21 cellular contexts compared by ENCODE assay signal in the genomic region with DNA sequence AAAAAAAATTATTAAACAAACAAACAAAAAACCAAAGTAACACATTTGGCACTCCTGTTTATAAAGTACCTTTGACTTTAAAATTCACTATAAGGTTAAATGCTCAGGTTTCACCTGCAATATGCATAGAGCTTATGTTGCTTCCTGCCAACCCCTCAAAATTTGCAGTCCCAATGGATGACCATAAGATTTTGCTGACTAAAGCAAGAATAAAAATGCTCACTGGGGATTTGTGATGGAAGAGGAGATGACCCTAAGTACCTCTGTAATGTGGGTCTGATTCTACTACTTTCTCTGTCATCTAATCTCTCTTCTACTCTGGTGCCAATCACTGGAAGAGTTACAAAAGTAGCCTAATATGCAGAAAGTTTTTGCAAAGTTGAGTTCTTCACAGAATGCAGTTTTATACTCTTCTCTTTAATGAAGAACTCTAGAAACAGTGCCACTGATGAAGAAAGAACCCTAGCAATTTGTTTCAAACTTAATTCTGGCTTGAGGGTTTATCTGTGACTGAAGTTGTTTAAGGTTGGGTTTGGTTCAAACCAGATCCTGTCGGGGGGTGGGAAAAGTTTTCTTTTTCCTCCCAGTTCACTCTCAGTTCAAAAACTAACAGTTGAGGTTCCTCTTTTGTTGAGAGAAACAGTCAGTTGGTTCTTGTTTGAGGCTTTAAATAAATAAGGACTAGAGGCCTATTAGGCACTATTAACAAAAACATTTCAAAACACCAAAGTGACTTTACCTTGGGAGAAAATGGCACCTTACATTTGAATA. TPM values are rescaled to one million over a fixed set of nuclear protein-coding genes. Genes with fewer than 3 reads are reported as not detected.
DNase-seq lines count a peak whose midpoint lies in the region; ATAC-seq and TF ChIP-seq lines count a peak whose summit lies in the region.
"Had no signal": no experiment of that assay in that cellular context is flagged by ENCODE, and none has a peak within 500 bp of the region (broad histone marks: within the 10 kb centered on the region; RNA-seq: fewer than 3 reads in every experiment).

No MANE protein-coding gene starts in this region.

- DNase-seq in SIG-M5 treated with dmso at 0.1 percent for 504 hours (lab: John Stamatoyannopoulos, UW; ENCODE audit: unreplicated experiment) (peak; percentile 62), SIG-M5 (lab: John Stamatoyannopoulos, UW) (no peak), NOMO-1 treated with DMSO at 0.1 percent for 48 hours (lab: John Stamatoyannopoulos, UW; ENCODE audit: unreplicated experiment) (peak; percentile 53), medulla oblongata (ENCODE audit: extremely low spot score) (peak; percentile 39), ovary (no peak), neural progenitor cell (ENCODE audit: low spot score) (no peak), mucosa of gallbladder (ENCODE audit: low spot score) (no peak)
- DNase-seq: activated CD4-positive, alpha-beta T cell treated with anti-CD3 and anti-CD28 coated beads, Interleukin-2, amount 50 U/mL, for 4 hours; activated naive CD4-positive, alpha-beta T cell treated with anti-CD3 and anti-CD28 coated beads for 36 hours; erythroblast; foreskin melanocyte; hypothalamus; islet precursor cell; NCI-H1417 treated with DMSO at 0.1 percent for 48 hours; PC-9; SHP77 treated with DMSO at 0.1 percent for 48 hours; sigmoid colon; WERI-Rb-1 had no signal

- H3K27me3 Mint-ChIP-seq in neural progenitor cell (ENCODE audit: insufficient read depth, low read depth): no peaks in the 10 kb centered on the region

- no peak for TF ChIP-seq POLR2A in ovary (IDR thresholded peaks at IDR 0.05)

- no peak overlapping the region for H3K4me2 ChIP-seq in neural progenitor cell
- H3K4me2 ChIP-seq: PC-9 had no signal

- no peaks in the 10 kb centered on the region for H3F3A ChIP-seq in neural progenitor cell (ENCODE audit: low read depth)

- no peak overlapping the region for H3K9ac ChIP-seq in neural progenitor cell

- no peak overlapping the region for H2AFZ ChIP-seq in neural progenitor cell (replicated peaks)
- H2AFZ ChIP-seq: PC-9 had no signal

- peaks cover 4% of the 10 kb centered on the region for H3K36me3 Mint-ChIP-seq in neural progenitor cell

- H3K27me3 ChIP-seq in ovary: no peaks in the 10 kb centered on the region
- H3K27me3 ChIP-seq in neural progenitor cell: no peaks in the 10 kb centered on the region
- H3K27me3 ChIP-seq: sigmoid colon, suprapubic skin had no signal

- H3K36me3 ChIP-seq in ovary: no peaks in the 10 kb centered on the region
- no peaks in the 10 kb centered on the region for H3K36me3 ChIP-seq in neural progenitor cell
- H3K36me3 ChIP-seq: WERI-Rb-1 had no signal

- H3K4me3 ChIP-seq in ovary: no peak overlapping the region
- H3K4me3 ChIP-seq in neural progenitor cell: no peak overlapping the region
- H3K4me3 ChIP-seq: lung, PC-9, sigmoid colon, suprapubic skin had no signal

- no peak for TF ChIP-seq EP300 in ovary (IDR thresholded peaks at IDR 0.05)

- no peaks in the 10 kb centered on the region for H3K9me3 Mint-ChIP-seq in neural progenitor cell
- H3K9me3 Mint-ChIP-seq: activated naive CD4-positive, alpha-beta T cell treated with anti-CD3 and anti-CD28 coated beads for 36 hours had no signal

- H3K27ac Mint-ChIP-seq in neural progenitor cell: no peak overlapping the region
- H3K27ac Mint-ChIP-seq: activated naive CD4-positive, alpha-beta T cell treated with anti-CD3 and anti-CD28 coated beads for 36 hours had no signal

- no peaks in the 10 kb centered on the region for H4K20me1 ChIP-seq in neural progenitor cell (ENCODE audit: low read depth)

- 45 to 68% (median 47%) methylated on average over 1 of the region's 1 CpG for WGBS in ovary, 3 donors

- no peaks in the 10 kb centered on the region for H3K4me1 Mint-ChIP-seq in neural progenitor cell

- H3K4me1 ChIP-seq in ovary (ENCODE audit: insufficient read depth): no peaks in the 10 kb centered on the region
- H3K4me1 ChIP-seq in neural progenitor cell: no peaks in the 10 kb centered on the region
- H3K4me1 ChIP-seq: suprapubic skin had no signal

- TF ChIP-seq CTCF in ovary (IDR thresholded peaks at IDR 0.05): no peak
- no peak for TF ChIP-seq CTCF in neural progenitor cell (IDR thresholded peaks at IDR 0.05)

- intact Hi-C loops in ovary (cut with DNase I): no loop called here

- H3K79me2 ChIP-seq in neural progenitor cell (ENCODE audit: low read depth): no peaks in the 10 kb centered on the region

- no peaks in the 10 kb centered on the region for H3K9me3 ChIP-seq in ovary
- H3K9me3 ChIP-seq in neural progenitor cell (ENCODE audit: low read depth): no peaks in the 10 kb centered on the region
- H3K9me3 ChIP-seq: sigmoid colon, suprapubic skin had no signal

- H3K4me3 Mint-ChIP-seq in neural progenitor cell: no peak overlapping the region
- H3K4me3 Mint-ChIP-seq: activated naive CD4-positive, alpha-beta T cell treated with anti-CD3 and anti-CD28 coated beads for 36 hours had no signal

- peak; percentile 40 for ATAC-seq in GM18868 (IDR thresholded peaks at IDR 0.05; ENCODE audit: unreplicated experiment)

- H3K27ac ChIP-seq in ovary (no peak overlapping the region), neural progenitor cell (no peak overlapping the region)
- H3K27ac ChIP-seq: PC-9, sigmoid colon, suprapubic skin, WERI-Rb-1 had no signal

RNA-seq across cellular contexts. Expression of a gene that starts 10.9 kb away (rescaled TPM):
- total RNA-seq in ovary (10 to 100 TPM; 24.8 to 50.0 (median 35.5) TPM), neural progenitor cell (ENCODE audit: low replicate concordance) (28.5 and 35.9 TPM in 2 replicates), mucosa of gallbladder (32.0 TPM)
- 10 to 100 TPM; 35.6 to 72.8 TPM for polyA plus RNA-seq in ovary

Comparison
In these comparisons a context has a peak if more than half of its experiments do, and no peak if none do; other contexts are left out.
1. DNase-seq: peak in SIG-M5 treated with dmso at 0.1 percent for 504 hours (single experiment), NOMO-1 treated with DMSO at 0.1 percent for 48 hours (single experiment) and medulla oblongata (single experiment); none in SIG-M5 (single experiment), ovary (0 of 5), neural progenitor cell (single experiment) and mucosa of gallbladder (single experiment).